ENCODE assay signal across 9 cellular contexts in genomic region chr14:76948213-76948947, GRCh38.
DNase-seq lines count a peak whose midpoint lies in the region; ATAC-seq and TF ChIP-seq lines count a peak whose summit lies in the region.
"Had no signal": no experiment of that assay in that cellular context is flagged by ENCODE, and none has a peak within 500 bp of the region (broad histone marks: within the 10 kb centered on the region; RNA-seq: fewer than 3 reads in every experiment).

No MANE protein-coding gene starts in this region.

- H3K9me2 ChIP-seq in PC-9 (ENCODE audit: insufficient read depth), result no peaks in the 10 kb centered on the region

- peak overlapping the region; percentile 41 for H3K4me3 Mint-ChIP-seq in neural crest cell
- H3K4me3 Mint-ChIP-seq: activated T-cell treated with anti-CD3 and anti-CD28 coated beads, Interleukin-2, amount 50 U/mL, for 4 hours had no signal

- no peak for DNase-seq in PC-9
- DNase-seq in esophagus squamous epithelium (lab: John Stamatoyannopoulos, UW), result no peak
- no peak for DNase-seq in neural crest cell (ENCODE audit: low read depth, low spot score)
- DNase-seq in NCI-H1930 (lab: John Stamatoyannopoulos, UW), result no peak
- no peak for DNase-seq in effector memory CD4-positive, alpha-beta T cell
- DNase-seq in NCI-H345 treated with DMSO at 0.1 percent for 48 hours (lab: John Stamatoyannopoulos, UW; ENCODE audit: unreplicated experiment), result no peak
- DNase-seq: activated T-cell treated with anti-CD3 and anti-CD28 coated beads, Interleukin-2, amount 50 U/mL, for 4 hours had no signal

- intact Hi-C loops in PC-9 (cut with micrococcal nuclease; ENCODE audit: unreplicated experiment) (no loop called here), esophagus squamous epithelium (cut with DNase I) (no loop called here)

- no peaks in the 10 kb centered on the region for H3K27me3 Mint-ChIP-seq in neural crest cell (ENCODE audit: low read depth)

- no peaks in the 10 kb centered on the region for H3K36me3 ChIP-seq in ACC112 (ENCODE audit: insufficient read depth, low read length)
- no peaks in the 10 kb centered on the region for H3K36me3 ChIP-seq in PC-9 (ENCODE audit: low read depth)
- no peaks in the 10 kb centered on the region for H3K36me3 ChIP-seq in esophagus squamous epithelium
- no peaks in the 10 kb centered on the region for H3K36me3 ChIP-seq in effector memory CD4-positive, alpha-beta T cell (ENCODE audit: control insufficient read depth, insufficient read depth, low read length)

- H4K20me1 ChIP-seq in PC-9 (ENCODE audit: insufficient read depth), result no peaks in the 10 kb centered on the region

- peak overlapping the region; percentile 73 for H3K4me2 ChIP-seq in PC-9

- H3K9me3 Mint-ChIP-seq in neural crest cell, result no peaks in the 10 kb centered on the region
- H3K9me3 Mint-ChIP-seq: activated T-cell treated with anti-CD3 and anti-CD28 coated beads, Interleukin-2, amount 50 U/mL, for 4 hours had no signal

- TF ChIP-seq CTCF in PC-9 (conservative IDR thresholded peaks at IDR 0.05), result no peak
- TF ChIP-seq CTCF in esophagus squamous epithelium (IDR thresholded peaks at IDR 0.05), result no peak
- TF ChIP-seq CTCF in neural crest cell (conservative IDR thresholded peaks at IDR 0.05), result no peak

- H2AFZ ChIP-seq in ACC112 (ENCODE audit: low read length, unreplicated experiment) (no peak overlapping the region), PC-9 (no peak overlapping the region)

- H3K4me1 ChIP-seq in ACC112 (ENCODE audit: control insufficient read depth, insufficient read depth, low read length, unreplicated experiment) (peaks cover 39% of the 10 kb centered on the region), PC-9 (replicated peaks; ENCODE audit: insufficient read depth) (peaks cover 93% of the 10 kb centered on the region), esophagus squamous epithelium (peaks cover 39 to 64% (median 50%) of the 10 kb centered on the region in 3 donors)
- peaks cover 15% of the 10 kb centered on the region for H3K4me1 ChIP-seq in effector memory CD4-positive, alpha-beta T cell (ENCODE audit: control insufficient read depth, insufficient read depth, low read length, poor library complexity, severe bottlenecking)

- ATAC-seq in HG03108 (IDR thresholded peaks at IDR 0.05; ENCODE audit: unreplicated experiment), result no peak
- ATAC-seq: activated T-cell treated with anti-CD3 and anti-CD28 coated beads, Interleukin-2, amount 50 U/mL, for 4 hours had no signal

- POLR2A ChIA-PET in PC-9 (lab: Charles Lee; ENCODE audit: unreplicated experiment), result interaction anchor here (0.6 to 1.8 kb wide), 3 partner anchors 13 to 175 kb away, joined by 3 to 11 read pairs (median 5); no protein-coding TSS in a partner anchor

- H3K79me2 ChIP-seq in ACC112 (ENCODE audit: control insufficient read depth, insufficient read depth, low read length, unreplicated experiment) (no peaks in the 10 kb centered on the region), PC-9 (ENCODE audit: low read depth) (no peaks in the 10 kb centered on the region)

- 54 to 61% methylated on average over 8 to 11 of the region's 11 CpGs for WGBS in esophagus squamous epithelium, 2 donors

- H3K27ac Mint-ChIP-seq in neural crest cell (ENCODE audit: unreplicated experiment), result peak overlapping the region; percentile 67

- H3K27me3 ChIP-seq in ACC112 (ENCODE audit: insufficient read depth, low read length), result no peaks in the 10 kb centered on the region
- H3K27me3 ChIP-seq in PC-9 (ENCODE audit: insufficient read depth, low read depth), result no peaks in the 10 kb centered on the region
- H3K27me3 ChIP-seq in esophagus squamous epithelium, result no peaks in the 10 kb centered on the region
- H3K27me3 ChIP-seq in effector memory CD4-positive, alpha-beta T cell (replicated peaks; ENCODE audit: control insufficient read depth, insufficient read depth, low read length, poor library complexity, severe bottlenecking), result no peaks in the 10 kb centered on the region

- H3K27ac ChIP-seq in ACC112 (ENCODE audit: low read depth, low read length) (peak overlapping the region; percentile 93), PC-9 (peak overlapping the region; percentile 93), esophagus squamous epithelium (peak overlapping the region; percentile 84 to 91 (median 88))
- no peak overlapping the region for H3K27ac ChIP-seq in effector memory CD4-positive, alpha-beta T cell (ENCODE audit: insufficient read depth, low read length, poor library complexity, severe bottlenecking)

- peaks cover 68% of the 10 kb centered on the region for H3F3A ChIP-seq in PC-9 (ENCODE audit: insufficient read depth, low read depth)

- H3K9me3 ChIP-seq in PC-9 (ENCODE audit: insufficient read depth, low read depth), result no peaks in the 10 kb centered on the region
- H3K9me3 ChIP-seq in esophagus squamous epithelium, result no peaks in the 10 kb centered on the region
- H3K9me3 ChIP-seq in effector memory CD4-positive, alpha-beta T cell (ENCODE audit: control insufficient read depth, low read length), result no peaks in the 10 kb centered on the region

- H3K4me3 ChIP-seq in ACC112 (ENCODE audit: low read depth, low read length) (no peak overlapping the region), PC-9 (no peak overlapping the region; the same call in 1 of the 2 replicates), esophagus squamous epithelium (no peak overlapping the region)
- H3K4me3 ChIP-seq in effector memory CD4-positive, alpha-beta T cell (ENCODE audit: insufficient read depth, low read depth, low read length, poor library complexity, severe bottlenecking), result no peak overlapping the region

- peaks cover 53% of the 10 kb centered on the region for H3K4me1 Mint-ChIP-seq in neural crest cell

- no peak for TF ChIP-seq POLR2A in esophagus squamous epithelium (IDR thresholded peaks at IDR 0.05)

- CTCF ChIA-PET in PC-9 (lab: Charles Lee), result interaction anchor here (0.6 to 2.5 kb wide), 8 partner anchors 14 to 122 kb away, joined by 3 to 24 read pairs (median 7); no protein-coding TSS in a partner anchor

- H3K36me3 Mint-ChIP-seq in neural crest cell (ENCODE audit: low read depth), result no peaks in the 10 kb centered on the region

- no TSS peak for BruUV-seq in PC-9 (replicated peaks; lab: Mats Ljungman, UMichigan)
